Comparison of ENCODE assay signal across 8 cellular contexts in the genomic region with DNA sequence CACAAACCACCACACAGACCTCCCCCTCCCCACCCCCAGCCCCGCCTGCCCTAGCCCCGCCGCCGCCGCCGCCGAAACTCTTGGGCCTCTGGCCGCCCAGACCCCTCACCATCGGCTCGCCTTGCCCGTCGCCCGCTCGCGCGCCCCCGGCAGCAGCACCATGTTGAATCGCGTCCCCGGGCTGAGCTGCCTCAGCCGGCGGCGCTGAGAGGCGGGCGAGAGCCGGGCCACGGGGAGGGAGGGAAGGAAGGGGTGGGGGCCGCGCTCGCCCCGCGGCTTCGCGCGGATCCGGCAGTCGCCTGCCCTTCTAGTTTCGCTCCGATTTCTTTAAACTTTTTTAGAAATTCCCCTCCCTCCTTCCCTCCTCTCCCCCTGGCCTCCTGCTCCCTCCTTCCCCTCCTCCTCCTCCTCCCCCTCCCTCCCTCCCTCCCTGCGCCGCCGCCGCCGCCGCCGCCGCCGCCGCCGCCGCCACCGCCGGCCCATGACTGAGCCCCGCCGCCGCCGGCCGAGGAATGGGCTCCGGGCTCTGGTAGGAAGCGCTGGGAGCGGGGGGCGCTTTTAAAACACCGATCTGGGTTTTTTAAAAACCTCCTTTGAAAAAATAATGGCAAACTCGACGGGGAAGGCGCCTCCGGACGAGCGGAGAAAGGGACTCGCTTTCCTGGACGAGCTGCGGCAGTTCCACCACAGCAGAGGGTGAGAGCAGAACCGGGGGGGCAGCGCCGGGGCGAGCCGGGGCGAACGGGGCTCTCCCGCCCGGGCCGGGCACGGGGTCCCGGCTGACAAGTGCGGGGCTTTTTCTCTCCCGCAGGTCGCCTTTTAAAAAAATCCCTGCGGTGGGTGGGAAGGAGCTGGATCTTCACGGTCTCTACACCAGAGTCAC. TPM values are rescaled to one million over a fixed set of nuclear protein-coding genes. Genes with fewer than 3 reads are reported as not detected.
A peak's percentile ranks its signal among the peaks of the same experiment; 100 is the strongest.
DNase-seq lines count a peak whose midpoint lies in the region; ATAC-seq and TF ChIP-seq lines count a peak whose summit lies in the region.

A gene with protein sequence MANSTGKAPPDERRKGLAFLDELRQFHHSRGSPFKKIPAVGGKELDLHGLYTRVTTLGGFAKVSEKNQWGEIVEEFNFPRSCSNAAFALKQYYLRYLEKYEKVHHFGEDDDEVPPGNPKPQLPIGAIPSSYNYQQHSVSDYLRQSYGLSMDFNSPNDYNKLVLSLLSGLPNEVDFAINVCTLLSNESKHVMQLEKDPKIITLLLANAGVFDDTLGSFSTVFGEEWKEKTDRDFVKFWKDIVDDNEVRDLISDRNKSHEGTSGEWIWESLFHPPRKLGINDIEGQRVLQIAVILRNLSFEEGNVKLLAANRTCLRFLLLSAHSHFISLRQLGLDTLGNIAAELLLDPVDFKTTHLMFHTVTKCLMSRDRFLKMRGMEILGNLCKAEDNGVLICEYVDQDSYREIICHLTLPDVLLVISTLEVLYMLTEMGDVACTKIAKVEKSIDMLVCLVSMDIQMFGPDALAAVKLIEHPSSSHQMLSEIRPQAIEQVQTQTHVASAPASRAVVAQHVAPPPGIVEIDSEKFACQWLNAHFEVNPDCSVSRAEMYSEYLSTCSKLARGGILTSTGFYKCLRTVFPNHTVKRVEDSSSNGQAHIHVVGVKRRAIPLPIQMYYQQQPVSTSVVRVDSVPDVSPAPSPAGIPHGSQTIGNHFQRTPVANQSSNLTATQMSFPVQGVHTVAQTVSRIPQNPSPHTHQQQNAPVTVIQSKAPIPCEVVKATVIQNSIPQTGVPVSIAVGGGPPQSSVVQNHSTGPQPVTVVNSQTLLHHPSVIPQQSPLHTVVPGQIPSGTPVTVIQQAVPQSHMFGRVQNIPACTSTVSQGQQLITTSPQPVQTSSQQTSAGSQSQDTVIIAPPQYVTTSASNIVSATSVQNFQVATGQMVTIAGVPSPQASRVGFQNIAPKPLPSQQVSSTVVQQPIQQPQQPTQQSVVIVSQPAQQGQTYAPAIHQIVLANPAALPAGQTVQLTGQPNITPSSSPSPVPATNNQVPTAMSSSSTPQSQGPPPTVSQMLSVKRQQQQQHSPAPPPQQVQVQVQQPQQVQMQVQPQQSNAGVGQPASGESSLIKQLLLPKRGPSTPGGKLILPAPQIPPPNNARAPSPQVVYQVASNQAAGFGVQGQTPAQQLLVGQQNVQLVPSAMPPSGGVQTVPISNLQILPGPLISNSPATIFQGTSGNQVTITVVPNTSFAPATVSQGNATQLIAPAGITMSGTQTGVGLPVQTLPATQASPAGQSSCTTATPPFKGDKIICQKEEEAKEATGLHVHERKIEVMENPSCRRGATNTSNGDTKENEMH (N-terminal part only) (plus strand): TSS at position 474 of the 883 bp plus-strand sequence. CDS start 131 bp downstream, at position 605.

- H3F3A ChIP-seq in GM23338 (replicated peaks; ENCODE audit: low read depth), result no peaks in the 10 kb centered on the region

- no peaks in the 10 kb centered on the region for H3K36me3 ChIP-seq in GM23338 (ENCODE audit: insufficient read depth)
- H3K36me3 ChIP-seq in ascending aorta, result no peaks in the 10 kb centered on the region
- H3K36me3 ChIP-seq in vagina, result no peaks in the 10 kb centered on the region

- H3K9me3 ChIP-seq in ascending aorta (no peaks in the 10 kb centered on the region), vagina (no peaks in the 10 kb centered on the region)

- DNase-seq in EL (peak; percentile 76), GM23338 (ENCODE audit: low spot score) (peak; percentile 62), LoVo (ENCODE audit: low spot score) (peak; percentile 60), ascending aorta (ENCODE audit: low spot score in 2 of 2) (peak in 1 of 2 donors; percentile 78), hepatic stellate cell (ENCODE audit: low spot score) (peak; percentile 34), renal cortical epithelial cell (ENCODE audit: low read depth) (peak; percentile 38), vagina (ENCODE audit: extremely low spot score in 2 of 2) (no peak)

- no peaks in the 10 kb centered on the region for H3K9me2 ChIP-seq in GM23338 (ENCODE audit: insufficient read depth)

- H3K4me3 ChIP-seq in GM23338 (peak within 1 kb of the TSS; percentile 74), ascending aorta (peak within 1 kb of the TSS; percentile 74 to 95), vagina (peak within 1 kb of the TSS; percentile 67 to 86)

- TF ChIP-seq POLR2A in vagina (IDR thresholded peaks at IDR 0.05), result no peak

- peak within 1 kb of the TSS; percentile 94 for H3K27ac ChIP-seq in GM23338 (ENCODE audit: low read depth)
- H3K27ac ChIP-seq in ascending aorta, result peak within 1 kb of the TSS; percentile 99
- H3K27ac ChIP-seq in vagina, result peak within 1 kb of the TSS; percentile 100

- H3K36me3 Mint-ChIP-seq in GM23338 (ENCODE audit: low read depth), result peaks cover 22% of the 10 kb centered on the region

- peaks cover 49% of the 10 kb centered on the region for H3K79me2 ChIP-seq in GM23338 (replicated peaks; ENCODE audit: insufficient read depth)

- no peaks in the 10 kb centered on the region; the same call in 1 of the 2 replicates for H4K20me1 ChIP-seq in GM23338 (replicated peaks; ENCODE audit: insufficient read depth)

- H3K4me1 Mint-ChIP-seq in GM23338, result peaks cover 17% of the 10 kb centered on the region

- no peak within 1 kb of the TSS for H2AFZ ChIP-seq in GM23338

- TF ChIP-seq CTCF in GM23338 (conservative IDR thresholded peaks at IDR 0.05; ENCODE audit: low read depth in 2 of 2) (no peak), ascending aorta (IDR thresholded peaks at IDR 0.05) (no peak), vagina (IDR thresholded peaks at IDR 0.05) (no peak)

- intact Hi-C loops in T-helper 2 cell treated with Interferon-gamma antibody and Interleukin-4, amounts not matched to agents 100 ng/mL and 5 ng/mL, for 36 hours (cut with micrococcal nuclease), result loop anchor here (1.0 to 10.0 kb wide), 7 partner anchors 148 to 1922 kb away; a partner anchor contains a TSS
- intact Hi-C loops in ascending aorta (cut with DNase I) (loop anchor here (2.0 to 10.0 kb wide), 7 partner anchors 187 to 557 kb away; a partner anchor contains a TSS), vagina (cut with DNase I) (loop anchor here (5.0 kb wide), 1 partner anchor 643 kb away; a partner anchor contains a TSS)

- peaks cover 24% of the 10 kb centered on the region for H3K4me1 ChIP-seq in GM23338 (ENCODE audit: insufficient read depth)
- peaks cover 0 to 30% of the 10 kb centered on the region in 2 donors for H3K4me1 ChIP-seq in ascending aorta
- peaks cover 42% of the 10 kb centered on the region for H3K4me1 ChIP-seq in vagina

- H3K27ac Mint-ChIP-seq in GM23338, result peak within 1 kb of the TSS; percentile 98

- ATAC-seq in GM23338, result peak; percentile 5

- peak within 1 kb of the TSS; percentile 83 for H3K4me3 Mint-ChIP-seq in GM23338

- peaks cover 10% of the 10 kb centered on the region for H3K27me3 Mint-ChIP-seq in GM23338 (ENCODE audit: insufficient read depth, low read depth, poor library complexity)

- H3K4me2 ChIP-seq in GM23338, result peak within 1 kb of the TSS; percentile 80

- no peaks in the 10 kb centered on the region for H3K9me3 Mint-ChIP-seq in GM23338

- H3K27me3 ChIP-seq in GM23338 (ENCODE audit: insufficient read depth) (no peaks in the 10 kb centered on the region), ascending aorta (no peaks in the 10 kb centered on the region), vagina (no peaks in the 10 kb centered on the region)

TF ChIP-seq in GM23338, 12 proteins besides CTCF, POLR2A, EP300 and RAD21 (continues in another document):
- TF ChIP-seq POLR2AphosphoS5 (IDR thresholded peaks at IDR 0.05; ENCODE audit: low read depth) (no peak; the same call in none of the 2 replicates), ZNF331 (CRISPR knock-in tag; IDR thresholded peaks at IDR 0.05; ENCODE audit: low read depth) (no peak), EZH2phosphoT487 (IDR thresholded peaks at IDR 0.05; ENCODE audit: unreplicated experiment) (no peak), STAT1 (IDR thresholded peaks at IDR 0.05; ENCODE audit: unreplicated experiment) (no peak), NANOG (IDR thresholded peaks at IDR 0.05; ENCODE audit: borderline replicate concordance) (no peak)

RNA-seq across cellular contexts. Expression of the gene that starts here (rescaled TPM):
- 44.4 and 54.9 TPM in 2 replicates for total RNA-seq in GM23338 (2014; rRNA removed; shearing (Covaris generic))
- 24.8 and 26.5 TPM in 2 replicates for polyA plus RNA-seq in GM23338 (2016; fragmentation: Nextera tagmentation; extraction: Ambion mirVana)
- total RNA-seq in T-helper 2 cell treated with Interferon-gamma antibody and Interleukin-4, amounts not matched to agents 100 ng/mL and 5 ng/mL, for 36 hours, result 51.6 and 52.5 TPM in 2 replicates
- total RNA-seq in ascending aorta, result 18.4 TPM
- 11.1 and 41.8 TPM in 2 replicates for total RNA-seq in renal cortical epithelial cell
- total RNA-seq in vagina, result 39.0 TPM

Comparison
In these comparisons a context has a peak if more than half of its experiments do, and no peak if none do; other contexts are left out.
1. DNase-seq: peak in EL (single experiment), GM23338 (single experiment), LoVo (single experiment), hepatic stellate cell (single experiment) and renal cortical epithelial cell (single experiment); none in vagina (0 of 2).
2. Peak in every context shown above with its lines, with median percentiles within 50 percentile points of each other: H3K27ac ChIP-seq and H3K4me3 ChIP-seq.